11 cellular contexts compared by ENCODE assay signal in the genomic region with DNA sequence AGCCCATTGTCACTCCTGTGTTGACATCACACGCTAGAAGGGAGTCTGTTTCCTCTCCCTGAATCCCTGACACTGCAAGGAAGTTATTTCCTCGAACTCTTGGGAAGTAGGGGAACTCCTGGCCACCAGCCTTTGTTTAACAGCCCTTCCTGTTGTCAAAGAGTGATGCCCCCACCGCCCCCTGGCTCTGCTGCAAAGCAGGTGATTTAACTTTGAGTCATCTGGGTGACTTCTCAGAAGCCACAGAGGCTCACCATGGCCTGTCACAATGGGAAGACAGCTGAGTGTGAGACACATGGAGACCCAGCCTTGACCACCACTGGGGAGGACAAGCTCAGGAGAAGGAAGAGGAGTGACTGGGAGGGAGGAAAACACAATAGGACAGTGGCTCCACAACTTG.
DNase-seq lines count a peak whose midpoint lies in the region; TF ChIP-seq lines count a peak whose summit lies in the region.
"Had no signal": no experiment of that assay in that cellular context is flagged by ENCODE, and none has a peak within 500 bp of the region (broad histone marks: within the 10 kb centered on the region; RNA-seq: fewer than 3 reads in every experiment).

No MANE protein-coding gene starts in this region.

- H3K4me3 ChIP-seq in vagina, result no peak overlapping the region
- no peak overlapping the region for H3K4me3 ChIP-seq in foreskin fibroblast (ENCODE audit: low read depth in 1 of 2, low read length in 2 of 2)

- H3K27ac ChIP-seq in vagina, result peak overlapping the region; percentile 41
- H3K27ac ChIP-seq: C4-2B had no signal

- no peaks in the 10 kb centered on the region for H3K27me3 ChIP-seq in vagina

- no peak for TF ChIP-seq CTCF in vagina (IDR thresholded peaks at IDR 0.05)
- no peak for TF ChIP-seq CTCF in foreskin fibroblast (IDR thresholded peaks at IDR 0.05; ENCODE audit: low read depth, low read length)
- no peak for TF ChIP-seq CTCF in GM10248 (IDR thresholded peaks at IDR 0.05; ENCODE audit: control extremely low read depth, extremely low read depth, low read depth, missing control alignments)

- H3K4me1 Mint-ChIP-seq in activated T-helper 1 cell treated with anti-CD3 and anti-CD28 coated beads, Interleukin-12 subunit alpha, Interleukin-12 subunit beta, Interleukin-2, Interleukin-4 antibody, amounts not matched to agents 30 ng/mL and 10 ng/mL and 1 ng/mL, durations not matched to agents 14 hours and 24 hours and 36 hours (ENCODE audit: low read depth), result peaks cover 51% of the 10 kb centered on the region

- intact Hi-C loops in activated T-helper 1 cell treated with anti-CD3 and anti-CD28 coated beads, Interleukin-12 subunit alpha, Interleukin-12 subunit beta, Interleukin-2, Interleukin-4 antibody, amounts not matched to agents 30 ng/mL and 10 ng/mL and 1 ng/mL, durations not matched to agents 14 hours and 24 hours and 36 hours (cut with micrococcal nuclease), result no loop called here
- intact Hi-C loops in vagina (cut with DNase I), result no loop called here

- POLR2A ChIA-PET in GM10248 (lab: Yijun Ruan, JAX), result no interaction called here

- no peaks in the 10 kb centered on the region for H3K36me3 ChIP-seq in vagina

- H3K9me3 ChIP-seq in vagina, result no peaks in the 10 kb centered on the region

- no peaks in the 10 kb centered on the region for H3K36me3 Mint-ChIP-seq in activated T-helper 1 cell treated with anti-CD3 and anti-CD28 coated beads, Interleukin-12 subunit alpha, Interleukin-12 subunit beta, Interleukin-2, Interleukin-4 antibody, amounts not matched to agents 30 ng/mL and 10 ng/mL and 1 ng/mL, durations not matched to agents 14 hours and 24 hours and 36 hours (ENCODE audit: low read depth)
- H3K36me3 Mint-ChIP-seq: brain had no signal

- no peaks in the 10 kb centered on the region for H3K9me3 Mint-ChIP-seq in activated T-helper 1 cell treated with anti-CD3 and anti-CD28 coated beads, Interleukin-12 subunit alpha, Interleukin-12 subunit beta, Interleukin-2, Interleukin-4 antibody, amounts not matched to agents 30 ng/mL and 10 ng/mL and 1 ng/mL, durations not matched to agents 14 hours and 24 hours and 36 hours

- H3K27me3 Mint-ChIP-seq in activated T-helper 1 cell treated with anti-CD3 and anti-CD28 coated beads, Interleukin-12 subunit alpha, Interleukin-12 subunit beta, Interleukin-2, Interleukin-4 antibody, amounts not matched to agents 30 ng/mL and 10 ng/mL and 1 ng/mL, durations not matched to agents 14 hours and 24 hours and 36 hours (ENCODE audit: insufficient read depth), result peaks cover 8% of the 10 kb centered on the region
- H3K27me3 Mint-ChIP-seq: brain had no signal

- no peak for TF ChIP-seq POLR2A in vagina (IDR thresholded peaks at IDR 0.05)

- peak; percentile 20 for DNase-seq in stimulated activated CD4-positive, alpha-beta T cell treated with anti-CD3 and anti-CD28 coated beads, Interleukin-15, amount 100 ng/mL, for 24 hours
- no peak for DNase-seq in stimulated activated CD4-positive, alpha-beta T cell treated with anti-CD3 and anti-CD28 coated beads, Interleukin-2, amount 100 ng/mL, for 24 hours
- no peak for DNase-seq in activated T-helper 1 cell treated with anti-CD3 and anti-CD28 coated beads, Interleukin-12 subunit alpha, Interleukin-12 subunit beta, Interleukin-2, Interleukin-4 antibody, amounts not matched to agents 30 ng/mL and 10 ng/mL and 1 ng/mL, durations not matched to agents 14 hours and 24 hours and 36 hours (ENCODE audit: low spot score)
- DNase-seq in kidney tubule cell (ENCODE audit: low spot score) (peak; percentile 94), vagina (ENCODE audit: extremely low spot score in 2 of 2) (no peak), foreskin fibroblast (no peak), GM10248 (ENCODE audit: extremely low spot score) (no peak)
- DNase-seq in stimulated activated naive CD4-positive, alpha-beta T cell (lab: John Stamatoyannopoulos, UW), result no peak
- DNase-seq: activated CD4-positive, alpha-beta T cell treated with anti-CD3 and anti-CD28 coated beads for 1 hour had no signal

- no peak overlapping the region for H3K4me3 Mint-ChIP-seq in activated T-helper 1 cell treated with anti-CD3 and anti-CD28 coated beads, Interleukin-12 subunit alpha, Interleukin-12 subunit beta, Interleukin-2, Interleukin-4 antibody, amounts not matched to agents 30 ng/mL and 10 ng/mL and 1 ng/mL, durations not matched to agents 14 hours and 24 hours and 36 hours
- H3K4me3 Mint-ChIP-seq: brain had no signal

- peak overlapping the region; percentile 56 for H3K27ac Mint-ChIP-seq in activated T-helper 1 cell treated with anti-CD3 and anti-CD28 coated beads, Interleukin-12 subunit alpha, Interleukin-12 subunit beta, Interleukin-2, Interleukin-4 antibody, amounts not matched to agents 30 ng/mL and 10 ng/mL and 1 ng/mL, durations not matched to agents 14 hours and 24 hours and 36 hours

- CTCF ChIA-PET in GM10248 (lab: Yijun Ruan, JAX), result no interaction called here

- peaks cover 18% of the 10 kb centered on the region for H3K4me1 ChIP-seq in vagina

Comparison
In these comparisons a context has a peak if more than half of its experiments do, and no peak if none do; other contexts are left out.
1. DNase-seq: peak in stimulated activated CD4-positive, alpha-beta T cell treated with anti-CD3 and anti-CD28 coated beads, Interleukin-15, amount 100 ng/mL, for 24 hours (single experiment) and kidney tubule cell (single experiment); none in stimulated activated CD4-positive, alpha-beta T cell treated with anti-CD3 and anti-CD28 coated beads, Interleukin-2, amount 100 ng/mL, for 24 hours (0 of 2), activated T-helper 1 cell treated with anti-CD3 and anti-CD28 coated beads, Interleukin-12 subunit alpha, Interleukin-12 subunit beta, Interleukin-2, Interleukin-4 antibody, amounts not matched to agents 30 ng/mL and 10 ng/mL and 1 ng/mL, durations not matched to agents 14 hours and 24 hours and 36 hours (single experiment), vagina (0 of 2), stimulated activated naive CD4-positive, alpha-beta T cell (0 of 6), foreskin fibroblast (0 of 2) and GM10248 (single experiment).